In genomic region chr7:63770162-63770561, GRCh38 we compare ENCODE assay signal across 2 cellular contexts.
DNase-seq lines count a peak whose midpoint lies in the region; ATAC-seq and TF ChIP-seq lines count a peak whose summit lies in the region.
"Not testable (repeated sequence)": the region's sequence is repeated elsewhere in the genome, so short reads cannot be mapped to it uniquely, and the experiment has no call there.

No MANE protein-coding gene starts in this region.

- intact Hi-C loops in esophagus muscularis mucosa (cut with DNase I); upper lobe of right lung (cut with DNase I): not testable (repeated sequence)

- TF ChIP-seq EP300 in esophagus muscularis mucosa (IDR thresholded peaks at IDR 0.05), result not testable (repeated sequence)

- TF ChIP-seq POLR2A in esophagus muscularis mucosa (IDR thresholded peaks at IDR 0.05; ENCODE audit: low read depth), result not testable (repeated sequence)

- H3K4me1 ChIP-seq in esophagus muscularis mucosa, upper lobe of right lung: not testable (repeated sequence)

- not testable (repeated sequence) for H3K9me3 ChIP-seq in esophagus muscularis mucosa, upper lobe of right lung

- 78% methylated on average over 9 of the region's 10 CpGs for WGBS in esophagus muscularis mucosa

- H3K36me3 ChIP-seq in esophagus muscularis mucosa, upper lobe of right lung: not testable (repeated sequence)

- ATAC-seq in upper lobe of right lung, result not testable (repeated sequence)

- H3K27ac ChIP-seq in esophagus muscularis mucosa (replicated peaks in 1 of 4); upper lobe of right lung: not testable (repeated sequence)

- TF ChIP-seq CTCF in esophagus muscularis mucosa (IDR thresholded peaks at IDR 0.05); upper lobe of right lung (IDR thresholded peaks at IDR 0.05): not testable (repeated sequence)

- not testable (repeated sequence) for H3K27me3 ChIP-seq in esophagus muscularis mucosa, upper lobe of right lung

- not testable (repeated sequence) for H3K4me3 ChIP-seq in esophagus muscularis mucosa, upper lobe of right lung

- DNase-seq in esophagus muscularis mucosa (ENCODE audit: extremely low spot score) (peak; percentile 31), upper lobe of right lung (peak; percentile 28)
